In the genomic region with DNA sequence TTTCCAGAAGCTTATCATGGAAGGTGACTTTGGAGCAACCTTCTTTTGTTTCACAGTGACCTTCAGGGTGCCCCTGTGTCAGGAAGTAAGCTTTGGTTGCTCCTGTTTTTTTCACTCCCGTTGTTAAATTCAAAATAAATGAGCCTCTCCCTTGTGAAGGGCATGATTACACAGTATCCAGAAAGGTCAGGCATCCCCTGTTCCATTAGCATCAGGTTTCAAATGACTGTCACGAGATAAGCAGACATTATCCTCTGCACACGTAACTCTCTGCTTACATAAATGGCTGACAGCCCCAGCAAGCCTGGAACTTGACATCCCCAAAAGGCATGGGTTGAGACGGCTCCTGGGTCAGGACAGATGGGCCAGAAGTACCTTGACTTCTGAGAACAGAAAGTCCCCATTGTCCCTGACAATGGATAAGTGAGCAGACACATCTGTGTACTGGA, we compare ENCODE assay signal across 14 cellular contexts. TPM values are rescaled to one million over a fixed set of nuclear protein-coding genes. Genes with fewer than 3 reads are reported as not detected.
DNase-seq lines count a peak whose midpoint lies in the region; ATAC-seq and TF ChIP-seq lines count a peak whose summit lies in the region.
"Had no signal": no experiment of that assay in that cellular context is flagged by ENCODE, and none has a peak within 500 bp of the region (broad histone marks: within the 10 kb centered on the region; RNA-seq: fewer than 3 reads in every experiment).

No MANE protein-coding gene starts in this region.

- no peak overlapping the region for H3K27ac Mint-ChIP-seq in T-cell
- H3K27ac Mint-ChIP-seq: activated CD4-positive, alpha-beta memory T cell treated with anti-CD3 and anti-CD28 coated beads for 36 hours had no signal

- TF ChIP-seq POLR2A in Peyer's patch (IDR thresholded peaks at IDR 0.05): no peak

- H3K4me1 ChIP-seq in Peyer's patch (peaks cover 0 to 46% (median 3%) of the 10 kb centered on the region in 4 donors), left ventricle myocardium inferior (peaks cover 46% of the 10 kb centered on the region), thoracic aorta (ENCODE audit: control insufficient read depth in 1 of 2, low read depth in 2 of 2) (peaks cover 16 to 38% of the 10 kb centered on the region in 2 donors)

- ATAC-seq in thoracic aorta (ENCODE audit: insufficient number of reproducible peaks, low FRiP score, low read depth) (no peak), T-cell (replicated peaks in 1 of 4) (no peak)

- no peaks in the 10 kb centered on the region for H3K36me3 Mint-ChIP-seq in T-cell
- H3K36me3 Mint-ChIP-seq: activated CD4-positive, alpha-beta memory T cell treated with anti-CD3 and anti-CD28 coated beads for 36 hours had no signal

- H3K4me1 Mint-ChIP-seq in T-cell: peaks cover 2 to 8% (median 8%) of the 10 kb centered on the region in 3 donors

- no peaks in the 10 kb centered on the region for H3K9me3 ChIP-seq in Peyer's patch
- H3K9me3 ChIP-seq in left ventricle myocardium inferior (replicated peaks): no peaks in the 10 kb centered on the region
- H3K9me3 ChIP-seq in thoracic aorta: no peaks in the 10 kb centered on the region

- H3K27me3 Mint-ChIP-seq in T-cell: peaks cover 6 to 8% of the 10 kb centered on the region in 2 donors

- CTCF ChIA-PET in T-cell (lab: Charles Lee): no interaction called here

- intact Hi-C loops in left ventricle myocardium inferior (cut with micrococcal nuclease): no loop called here

- H3K4me3 ChIP-seq in Peyer's patch (no peak overlapping the region), left ventricle myocardium inferior (no peak overlapping the region), thoracic aorta (no peak overlapping the region)
- H3K4me3 ChIP-seq: lung had no signal

- H3K36me3 ChIP-seq in Peyer's patch (peaks cover 0 to 32% (median 0%) of the 10 kb centered on the region in 3 donors), left ventricle myocardium inferior (peaks cover 82% of the 10 kb centered on the region), thoracic aorta (peaks cover 86% of the 10 kb centered on the region)

- H3K27me3 ChIP-seq in Peyer's patch: no peaks in the 10 kb centered on the region
- no peaks in the 10 kb centered on the region for H3K27me3 ChIP-seq in left ventricle myocardium inferior (ENCODE audit: low read depth)
- no peaks in the 10 kb centered on the region for H3K27me3 ChIP-seq in thoracic aorta (replicated peaks; ENCODE audit: insufficient read depth)

- H3K9me3 Mint-ChIP-seq in T-cell: no peaks in the 10 kb centered on the region
- H3K9me3 Mint-ChIP-seq: activated CD4-positive, alpha-beta memory T cell treated with anti-CD3 and anti-CD28 coated beads for 36 hours had no signal

- no peak for TF ChIP-seq CTCF in Peyer's patch (IDR thresholded peaks at IDR 0.05)
- TF ChIP-seq CTCF in left ventricle myocardium inferior (IDR thresholded peaks at IDR 0.05; ENCODE audit: borderline replicate concordance): no peak
- no peak for TF ChIP-seq CTCF in thoracic aorta (IDR thresholded peaks at IDR 0.05)

- DNase-seq in DMS53 (lab: John Stamatoyannopoulos, UW) (peak; percentile 24), DMS53 treated with DMSO at 0.1 percent for 48 hours (lab: John Stamatoyannopoulos, UW; ENCODE audit: unreplicated experiment) (no peak), Peyer's patch (no peak), left ventricle myocardium inferior (no peak), thoracic aorta (ENCODE audit: low spot score) (no peak), T-cell (no peak)
- no peak for DNase-seq in activated naive CD4-positive, alpha-beta T cell (lab: John Stamatoyannopoulos, UW)
- no peak for DNase-seq in stimulated activated CD4-positive, alpha-beta T cell treated with anti-CD3 and anti-CD28 coated beads, Interleukin-4, amount 100 ng/mL, for 24 hours
- DNase-seq: activated CD4-positive, alpha-beta memory T cell treated with anti-CD3 and anti-CD28 coated beads for 36 hours; activated naive CD4-positive, alpha-beta T cell treated with anti-CD3 and anti-CD28 coated beads, Interleukin-2, amount 50 U/mL, for 16 hours; NCI-H2227 treated with DMSO at 0.1 percent for 48 hours; T-helper 1 cell had no signal

- H3K27ac ChIP-seq in Peyer's patch (peak overlapping the region in 3 of 4 donors; percentile 35 to 79 (median 41)), left ventricle myocardium inferior (replicated peaks) (peak overlapping the region; percentile 92), thoracic aorta (peak overlapping the region; percentile 5 to 45)
- H3K27ac ChIP-seq: 22Rv1 had no signal

- POLR2A ChIA-PET in T-cell (lab: Charles Lee): no interaction called here

- no peak overlapping the region for H3K4me3 Mint-ChIP-seq in T-cell
- H3K4me3 Mint-ChIP-seq: activated CD4-positive, alpha-beta memory T cell treated with anti-CD3 and anti-CD28 coated beads for 36 hours had no signal

RNA-seq across cellular contexts. Expression of a gene that starts 52.0 kb away (rescaled TPM):
- total RNA-seq in Peyer's patch (10 to 100 TPM; 15.7 to 69.1 (median 62.2) TPM), left ventricle myocardium inferior (13.8 TPM), thoracic aorta (10 to 100 TPM; 22.6 to 34.5 TPM), T-cell (1 to 10 TPM in 4 of 5 donors, under 1 TPM in 1; 0.47 to 3.1 (median 2.1) TPM)

Comparison
In these comparisons a context has a peak if more than half of its experiments do, and no peak if none do; other contexts are left out.
1. H3K27ac ChIP-seq: peak in every context shown above with its lines; median percentile 92 in left ventricle myocardium inferior; 41 in Peyer's patch; 25 in thoracic aorta.